ENCODE assay signal across 9 cellular contexts in the genomic region with DNA sequence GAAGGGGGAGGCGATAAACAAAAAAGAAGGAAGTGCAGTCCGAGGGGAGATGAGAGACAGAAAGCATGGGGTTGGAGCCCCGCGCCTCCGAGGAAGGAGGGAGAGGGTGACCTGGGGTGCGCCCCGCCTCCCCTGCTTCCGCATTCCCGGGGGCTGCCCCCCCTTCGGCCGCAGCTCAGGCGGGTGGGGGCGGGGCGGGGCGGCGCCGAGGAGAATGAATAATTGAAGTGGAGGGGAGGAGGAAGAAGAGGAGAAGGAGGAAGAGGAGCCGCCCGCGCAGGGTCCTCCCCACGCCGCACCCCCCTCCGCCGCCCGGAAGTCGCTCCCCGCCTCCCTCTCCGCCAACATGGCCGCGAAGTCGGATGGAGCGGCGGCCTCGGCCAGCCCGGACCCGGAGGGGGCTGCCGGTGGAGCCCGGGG. TPM values are rescaled to one million over a fixed set of nuclear protein-coding genes. Genes with fewer than 3 reads are reported as not detected.
DNase-seq lines count a peak whose midpoint lies in the region; ATAC-seq and TF ChIP-seq lines count a peak whose summit lies in the region.
"Had no signal": no experiment of that assay in that cellular context is flagged by ENCODE, and none has a peak within 500 bp of the region (broad histone marks: within the 10 kb centered on the region; RNA-seq: fewer than 3 reads in every experiment).

A gene with protein sequence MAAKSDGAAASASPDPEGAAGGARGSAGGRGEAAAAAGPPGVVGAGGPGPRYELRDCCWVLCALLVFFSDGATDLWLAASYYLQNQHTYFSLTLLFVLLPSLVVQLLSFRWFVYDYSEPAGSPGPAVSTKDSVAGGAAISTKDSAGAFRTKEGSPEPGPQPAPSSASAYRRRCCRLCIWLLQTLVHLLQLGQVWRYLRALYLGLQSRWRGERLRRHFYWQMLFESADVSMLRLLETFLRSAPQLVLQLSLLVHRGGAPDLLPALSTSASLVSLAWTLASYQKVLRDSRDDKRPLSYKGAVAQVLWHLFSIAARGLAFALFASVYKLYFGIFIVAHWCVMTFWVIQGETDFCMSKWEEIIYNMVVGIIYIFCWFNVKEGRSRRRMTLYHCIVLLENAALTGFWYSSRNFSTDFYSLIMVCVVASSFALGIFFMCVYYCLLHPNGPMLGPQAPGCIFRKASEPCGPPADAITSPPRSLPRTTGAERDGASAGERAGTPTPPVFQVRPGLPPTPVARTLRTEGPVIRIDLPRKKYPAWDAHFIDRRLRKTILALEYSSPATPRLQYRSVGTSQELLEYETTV (plus strand): TSS at position 322 of the 420 bp plus-strand sequence. CDS start 25 bp downstream, at position 347.

- no peak within 1 kb of the TSS for H3K9ac ChIP-seq in OCI-LY3 (ENCODE audit: low read length)

- H3K27me3 ChIP-seq in OCI-LY3 (ENCODE audit: low read depth, low read length): peaks cover 68% of the 10 kb centered on the region
- H3K27me3 ChIP-seq in testis: no peaks in the 10 kb centered on the region

- no peaks in the 10 kb centered on the region for H3K79me2 ChIP-seq in OCI-LY3 (ENCODE audit: low read length)

- intact Hi-C loops in testis (cut with DNase I; ENCODE audit: low total_unique reads): no loop called here

- WGBS in testis, 2 donors: 1% methylated on average over 20 to 27 of the region's 38 CpGs

- no peak within 1 kb of the TSS for H3K27ac ChIP-seq in OCI-LY3 (ENCODE audit: low read length)
- no peak within 1 kb of the TSS for H3K27ac ChIP-seq in testis

- no peak within 1 kb of the TSS for H2AFZ ChIP-seq in OCI-LY3 (ENCODE audit: low read depth, low read length)

- TF ChIP-seq POLR2A in testis (IDR thresholded peaks at IDR 0.05): no peak

- H3K4me3 ChIP-seq in OCI-LY3 (ENCODE audit: low read length) (peak within 1 kb of the TSS; percentile 78), testis (peak within 1 kb of the TSS; percentile 21 to 48)

- TF ChIP-seq CTCF in OCI-LY3 (IDR thresholded peaks at IDR 0.05; ENCODE audit: low read depth, low read length) (no peak), testis (IDR thresholded peaks at IDR 0.05) (no peak)

- H4K20me1 ChIP-seq in OCI-LY3 (ENCODE audit: insufficient read depth, low read length): peaks cover 15% of the 10 kb centered on the region

- H3K9me3 ChIP-seq in OCI-LY3 (ENCODE audit: insufficient read depth, low read length) (no peaks in the 10 kb centered on the region), testis (no peaks in the 10 kb centered on the region)

- no peaks in the 10 kb centered on the region for H3K4me1 ChIP-seq in OCI-LY3 (ENCODE audit: low read length)
- no peaks in the 10 kb centered on the region for H3K4me1 ChIP-seq in testis

- peak; percentile 10 to 13 for DNase-seq in stimulated activated CD4-positive, alpha-beta T cell treated with anti-CD3 and anti-CD28 coated beads, Interleukin-4, amount 100 ng/mL, for 4 hours
- no peak for DNase-seq in stimulated activated CD4-positive, alpha-beta T cell treated with anti-CD3 and anti-CD28 coated beads, Interleukin-1b, Interleukin-23, amount 100 ng/mL, for 48 hours
- peak; percentile 58 for DNase-seq in glomerular visceral epithelial cell (ENCODE audit: extremely low spot score)
- no peak for DNase-seq in testis
- no peak for DNase-seq in inferior parietal cortex (ENCODE audit: extremely low spot score)
- no peak for DNase-seq in GM03348 (ENCODE audit: low spot score)

- peak within 1 kb of the TSS; percentile 85 for H3K4me2 ChIP-seq in OCI-LY3 (ENCODE audit: low read length)

- H3K36me3 ChIP-seq in OCI-LY3 (replicated peaks; ENCODE audit: low read depth, low read length) (no peaks in the 10 kb centered on the region), testis (ENCODE audit: low read depth, missing control alignments) (no peaks in the 10 kb centered on the region)

- ATAC-seq in HG03175 (IDR thresholded peaks at IDR 0.05; ENCODE audit: unreplicated experiment): no peak

RNA-seq across cellular contexts. Expression of the gene that starts here (rescaled TPM):
- under 1 TPM; 0.25 to 0.39 TPM for total RNA-seq in testis
- 0.96 TPM for polyA plus RNA-seq in testis (ENCODE audit: insufficient read depth, low read depth, low replicate concordance)
- total RNA-seq: pulmonary artery endothelial cell had no signal

Comparison
In these comparisons a context has a peak if more than half of its experiments do, and no peak if none do; other contexts are left out.
1. DNase-seq: peak in stimulated activated CD4-positive, alpha-beta T cell treated with anti-CD3 and anti-CD28 coated beads, Interleukin-4, amount 100 ng/mL, for 4 hours (2 of 2) and glomerular visceral epithelial cell (single experiment); none in stimulated activated CD4-positive, alpha-beta T cell treated with anti-CD3 and anti-CD28 coated beads, Interleukin-1b, Interleukin-23, amount 100 ng/mL, for 48 hours (single experiment), testis (single experiment), inferior parietal cortex (single experiment) and GM03348 (single experiment).